In genomic region chr6:24996145-24996836, GRCh38 we compare ENCODE assay signal across 14 cellular contexts.
A peak's percentile ranks its signal among the peaks of the same experiment; 100 is the strongest.
DNase-seq lines count a peak whose midpoint lies in the region; ATAC-seq and TF ChIP-seq lines count a peak whose summit lies in the region.
"Had no signal": no experiment of that assay in that cellular context is flagged by ENCODE, and none has a peak within 500 bp of the region (broad histone marks: within the 10 kb centered on the region; RNA-seq: fewer than 3 reads in every experiment).

No MANE protein-coding gene starts in this region.

- TF ChIP-seq CTCF in upper lobe of left lung (IDR thresholded peaks at IDR 0.05), result no peak

- no peaks in the 10 kb centered on the region for H3K36me3 ChIP-seq in upper lobe of left lung
- H3K36me3 ChIP-seq: gastroesophageal sphincter had no signal

- WGBS in upper lobe of left lung, 2 donors, result 34 to 68% methylated on average over 5 of the region's 5 CpGs

- H3K27me3 Mint-ChIP-seq in activated naive CD4-positive, alpha-beta T cell treated with anti-CD3 and anti-CD28 coated beads, Interleukin-2, amount 10 ng/mL, durations not matched to agents 7 days and 5 days, result no peaks in the 10 kb centered on the region
- H3K27me3 Mint-ChIP-seq in activated naive CD8-positive, alpha-beta T cell treated with anti-CD3 and anti-CD28 coated beads, Interleukin-2, amount 50 U/mL, for 24 hours, result no peaks in the 10 kb centered on the region

- peaks cover 19% of the 10 kb centered on the region for H3K9me3 Mint-ChIP-seq in activated naive CD4-positive, alpha-beta T cell treated with anti-CD3 and anti-CD28 coated beads, Interleukin-2, amount 10 ng/mL, durations not matched to agents 7 days and 5 days
- no peaks in the 10 kb centered on the region for H3K9me3 Mint-ChIP-seq in activated naive CD8-positive, alpha-beta T cell treated with anti-CD3 and anti-CD28 coated beads, Interleukin-2, amount 50 U/mL, for 24 hours

- peak overlapping the region; percentile 74 for H3K27ac Mint-ChIP-seq in activated naive CD4-positive, alpha-beta T cell treated with anti-CD3 and anti-CD28 coated beads, Interleukin-2, amount 10 ng/mL, durations not matched to agents 7 days and 5 days
- H3K27ac Mint-ChIP-seq in activated naive CD8-positive, alpha-beta T cell treated with anti-CD3 and anti-CD28 coated beads, Interleukin-2, amount 50 U/mL, for 24 hours, result peak overlapping the region; percentile 9

- H3K4me1 ChIP-seq in upper lobe of left lung, result peaks cover 4 to 18% (median 13%) of the 10 kb centered on the region in 4 donors
- H3K4me1 ChIP-seq: gastroesophageal sphincter, parathyroid adenoma, testis had no signal

- peak overlapping the region; percentile 11 to 82 (median 44) for H3K27ac ChIP-seq in upper lobe of left lung
- H3K27ac ChIP-seq: gastroesophageal sphincter, parathyroid adenoma, testis had no signal

- CTCF ChIA-PET in activated naive CD4-positive, alpha-beta T cell treated with anti-CD3 and anti-CD28 coated beads, Interleukin-2, amount 10 ng/mL, durations not matched to agents 7 days and 5 days (lab: Charles Lee), result interaction anchor here (1.1 to 2.8 kb wide), 3 partner anchors 20 to 140 kb away, joined by 3 to 10 read pairs (median 5); no protein-coding TSS in a partner anchor

- no peak overlapping the region for H3K4me3 Mint-ChIP-seq in activated naive CD4-positive, alpha-beta T cell treated with anti-CD3 and anti-CD28 coated beads, Interleukin-2, amount 10 ng/mL, durations not matched to agents 7 days and 5 days
- H3K4me3 Mint-ChIP-seq in activated naive CD8-positive, alpha-beta T cell treated with anti-CD3 and anti-CD28 coated beads, Interleukin-2, amount 50 U/mL, for 24 hours, result no peak overlapping the region

- ATAC-seq in activated naive CD8-positive, alpha-beta T cell treated with anti-CD3 and anti-CD28 coated beads, Interleukin-2, amount 50 U/mL, for 24 hours, result no peak
- peak; percentile 71 to 73 for ATAC-seq in upper lobe of left lung (ENCODE audit: low FRiP score in 2 of 2)
- no peak for ATAC-seq in GM21737 (IDR thresholded peaks at IDR 0.05; ENCODE audit: unreplicated experiment)
- ATAC-seq: gastroesophageal sphincter, left lobe of liver had no signal

- peaks cover 76% of the 10 kb centered on the region for H3K4me1 Mint-ChIP-seq in activated naive CD4-positive, alpha-beta T cell treated with anti-CD3 and anti-CD28 coated beads, Interleukin-2, amount 10 ng/mL, durations not matched to agents 7 days and 5 days
- H3K4me1 Mint-ChIP-seq in activated naive CD8-positive, alpha-beta T cell treated with anti-CD3 and anti-CD28 coated beads, Interleukin-2, amount 50 U/mL, for 24 hours, result peaks cover 64% of the 10 kb centered on the region

- no peaks in the 10 kb centered on the region for H3K9me3 ChIP-seq in upper lobe of left lung
- H3K9me3 ChIP-seq: gastroesophageal sphincter, testis had no signal

- peaks cover 59% of the 10 kb centered on the region for H3K36me3 Mint-ChIP-seq in activated naive CD4-positive, alpha-beta T cell treated with anti-CD3 and anti-CD28 coated beads, Interleukin-2, amount 10 ng/mL, durations not matched to agents 7 days and 5 days
- H3K36me3 Mint-ChIP-seq in activated naive CD8-positive, alpha-beta T cell treated with anti-CD3 and anti-CD28 coated beads, Interleukin-2, amount 50 U/mL, for 24 hours (ENCODE audit: low read depth), result no peaks in the 10 kb centered on the region

- no peak for TF ChIP-seq EP300 in upper lobe of left lung (IDR thresholded peaks at IDR 0.05)

- no peak for TF ChIP-seq POLR2A in upper lobe of left lung (IDR thresholded peaks at IDR 0.05)

- DNase-seq in activated naive CD4-positive, alpha-beta T cell treated with anti-CD3 and anti-CD28 coated beads, Interleukin-2, amount 10 ng/mL, durations not matched to agents 7 days and 5 days, result no peak
- DNase-seq in activated naive CD4-positive, alpha-beta T cell treated with Interleukin-2 at 50 U/mL for 16 hours, result no peak
- DNase-seq in NCI-H146 (lab: John Stamatoyannopoulos, UW), result peak; percentile 65
- DNase-seq in activated naive CD8-positive, alpha-beta T cell treated with anti-CD3 and anti-CD28 coated beads, Interleukin-2, amount 50 U/mL, for 24 hours, result no peak
- no peak for DNase-seq in upper lobe of left lung
- no peak for DNase-seq in A172 (ENCODE audit: low spot score)
- no peak for DNase-seq in stimulated activated CD4-positive, alpha-beta T cell treated with anti-CD3 and anti-CD28 coated beads, Interleukin-4, amount 100 ng/mL, for 24 hours
- DNase-seq: NCI-H2227 treated with DMSO at 0.1 percent for 48 hours; stimulated activated CD4-positive, alpha-beta T cell treated with anti-CD3 and anti-CD28 coated beads, Interleukin-4, amount 100 ng/mL, for 4 hours; testis had no signal

- no peak overlapping the region for H3K4me3 ChIP-seq in upper lobe of left lung
- H3K4me3 ChIP-seq: gastroesophageal sphincter, testis had no signal

- no peaks in the 10 kb centered on the region for H3K27me3 ChIP-seq in upper lobe of left lung
- H3K27me3 ChIP-seq: gastroesophageal sphincter, testis had no signal

Comparison
In these comparisons a context has a peak if more than half of its experiments do, and no peak if none do; other contexts are left out.
1. ATAC-seq: peak in upper lobe of left lung (2 of 2); none in activated naive CD8-positive, alpha-beta T cell treated with anti-CD3 and anti-CD28 coated beads, Interleukin-2, amount 50 U/mL, for 24 hours (single experiment) and GM21737 (single experiment).